ENCODE assay signal across 9 cellular contexts in the genomic region with DNA sequence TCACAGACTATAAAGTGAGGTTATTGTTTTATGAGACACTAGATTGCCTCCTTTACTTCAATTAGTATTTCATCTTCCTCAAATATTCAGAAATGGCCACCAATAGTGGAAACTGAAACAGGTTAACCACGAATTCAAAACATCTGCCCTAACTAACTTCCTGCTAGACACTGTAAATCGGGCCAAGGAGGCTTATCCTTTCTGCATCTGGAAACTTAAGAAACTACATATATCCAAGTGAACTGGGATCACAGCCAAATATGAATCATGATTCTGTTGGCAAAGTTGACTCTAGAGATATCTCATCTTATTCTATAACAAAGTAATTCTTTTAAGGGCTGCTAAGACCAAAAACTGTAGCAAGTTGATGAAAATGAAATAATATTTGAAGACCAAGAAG.
A peak's percentile ranks its signal among the peaks of the same experiment; 100 is the strongest.
DNase-seq lines count a peak whose midpoint lies in the region; ATAC-seq and TF ChIP-seq lines count a peak whose summit lies in the region.
"Had no signal": no experiment of that assay in that cellular context is flagged by ENCODE, and none has a peak within 500 bp of the region (broad histone marks: within the 10 kb centered on the region; RNA-seq: fewer than 3 reads in every experiment).

No MANE protein-coding gene starts in this region.

- no peaks in the 10 kb centered on the region for H3K27me3 ChIP-seq in effector memory CD4-positive, alpha-beta T cell (replicated peaks; ENCODE audit: control insufficient read depth, insufficient read depth, low read length, poor library complexity, severe bottlenecking)

- no peak for TF ChIP-seq CTCF in glutamatergic neuron (IDR thresholded peaks at IDR 0.05; ENCODE audit: partially characterized antibody, unreplicated experiment)

- no peak overlapping the region for H3K27ac Mint-ChIP-seq in glutamatergic neuron (ENCODE audit: unreplicated experiment)

- H3K36me3 ChIP-seq in effector memory CD4-positive, alpha-beta T cell (ENCODE audit: control insufficient read depth, insufficient read depth, low read length) = no peaks in the 10 kb centered on the region

- peaks cover 16% of the 10 kb centered on the region for H3K36me3 Mint-ChIP-seq in glutamatergic neuron (ENCODE audit: unreplicated experiment)

- ATAC-seq in GM18868 (IDR thresholded peaks at IDR 0.05; ENCODE audit: unreplicated experiment) (peak; percentile 51), HG03135 (IDR thresholded peaks at IDR 0.05; ENCODE audit: unreplicated experiment) (peak; percentile 87), SK-N-SH treated with all-trans-retinoic acid at 6 μM for 48 hours (peak; percentile 67)

- peaks cover 3% of the 10 kb centered on the region for H3K9me3 Mint-ChIP-seq in glutamatergic neuron (ENCODE audit: unreplicated experiment)

- DNase-seq in middle frontal gyrus (ENCODE audit: extremely low spot score, low spot score) = peak; percentile 10
- DNase-seq in DMS114 treated with DMSO at 0.1 percent for 48 hours (lab: John Stamatoyannopoulos, UW; ENCODE audit: unreplicated experiment) = no peak
- DNase-seq in glutamatergic neuron = no peak
- DNase-seq in effector memory CD4-positive, alpha-beta T cell = no peak
- DNase-seq in NCI-H2227 (lab: John Stamatoyannopoulos, UW; ENCODE audit: unreplicated experiment) = no peak

- H3K27me3 Mint-ChIP-seq in glutamatergic neuron (ENCODE audit: unreplicated experiment) = peaks cover 2% of the 10 kb centered on the region

- no peaks in the 10 kb centered on the region for H3K4me1 Mint-ChIP-seq in glutamatergic neuron (ENCODE audit: low read depth, unreplicated experiment)

- no peaks in the 10 kb centered on the region for H3K9me3 ChIP-seq in effector memory CD4-positive, alpha-beta T cell (ENCODE audit: control insufficient read depth, low read length)

- no peak overlapping the region for H3K4me3 Mint-ChIP-seq in glutamatergic neuron (ENCODE audit: unreplicated experiment)

- no peak overlapping the region for H3K27ac ChIP-seq in effector memory CD4-positive, alpha-beta T cell (ENCODE audit: insufficient read depth, low read length, poor library complexity, severe bottlenecking)
- H3K27ac ChIP-seq: VCaP had no signal

- H3K4me1 ChIP-seq in effector memory CD4-positive, alpha-beta T cell (ENCODE audit: control insufficient read depth, insufficient read depth, low read length, poor library complexity, severe bottlenecking) = no peaks in the 10 kb centered on the region

- no peak overlapping the region for H3K4me3 ChIP-seq in effector memory CD4-positive, alpha-beta T cell (ENCODE audit: insufficient read depth, low read depth, low read length, poor library complexity, severe bottlenecking)

TF ChIP-seq in SK-N-SH treated with all-trans-retinoic acid at 6 μM for 48 hours, 23 proteins besides CTCF, POLR2A, EP300 and RAD21:
- peak; percentile 63 for TF ChIP-seq ISL1 (CRISPR knock-in tag; IDR thresholded peaks at IDR 0.05)
- TF ChIP-seq, protein P1, sequence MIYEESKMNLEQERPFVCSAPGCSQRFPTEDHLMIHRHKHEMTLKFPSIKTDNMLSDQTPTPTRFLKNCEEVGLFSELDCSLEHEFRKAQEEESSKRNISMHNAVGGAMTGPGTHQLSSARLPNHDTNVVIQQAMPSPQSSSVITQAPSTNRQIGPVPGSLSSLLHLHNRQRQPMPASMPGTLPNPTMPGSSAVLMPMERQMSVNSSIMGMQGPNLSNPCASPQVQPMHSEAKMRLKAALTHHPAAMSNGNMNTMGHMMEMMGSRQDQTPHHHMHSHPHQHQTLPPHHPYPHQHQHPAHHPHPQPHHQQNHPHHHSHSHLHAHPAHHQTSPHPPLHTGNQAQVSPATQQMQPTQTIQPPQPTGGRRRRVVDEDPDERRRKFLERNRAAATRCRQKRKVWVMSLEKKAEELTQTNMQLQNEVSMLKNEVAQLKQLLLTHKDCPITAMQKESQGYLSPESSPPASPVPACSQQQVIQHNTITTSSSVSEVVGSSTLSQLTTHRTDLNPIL (CRISPR knock-in tag; IDR thresholded peaks at IDR 0.05; ENCODE audit: low read depth) = no peak
- no peak for TF ChIP-seq ARNTL (CRISPR knock-in tag; IDR thresholded peaks at IDR 0.05; ENCODE audit: borderline replicate concordance, low read depth)
- TF ChIP-seq, protein P2, sequence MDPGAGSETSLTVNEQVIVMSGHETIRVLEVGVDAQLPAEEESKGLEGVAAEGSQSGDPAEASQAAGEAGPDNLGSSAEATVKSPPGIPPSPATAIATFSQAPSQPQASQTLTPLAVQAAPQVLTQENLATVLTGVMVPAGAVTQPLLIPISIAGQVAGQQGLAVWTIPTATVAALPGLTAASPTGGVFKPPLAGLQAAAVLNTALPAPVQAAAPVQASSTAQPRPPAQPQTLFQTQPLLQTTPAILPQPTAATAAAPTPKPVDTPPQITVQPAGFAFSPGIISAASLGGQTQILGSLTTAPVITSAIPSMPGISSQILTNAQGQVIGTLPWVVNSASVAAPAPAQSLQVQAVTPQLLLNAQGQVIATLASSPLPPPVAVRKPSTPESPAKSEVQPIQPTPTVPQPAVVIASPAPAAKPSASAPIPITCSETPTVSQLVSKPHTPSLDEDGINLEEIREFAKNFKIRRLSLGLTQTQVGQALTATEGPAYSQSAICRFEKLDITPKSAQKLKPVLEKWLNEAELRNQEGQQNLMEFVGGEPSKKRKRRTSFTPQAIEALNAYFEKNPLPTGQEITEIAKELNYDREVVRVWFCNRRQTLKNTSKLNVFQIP (CRISPR knock-in tag; IDR thresholded peaks at IDR 0.05; ENCODE audit: borderline replicate concordance, low read depth) = no peak
- TF ChIP-seq TOX (CRISPR knock-in tag; IDR thresholded peaks at IDR 0.05; ENCODE audit: borderline replicate concordance) = no peak
